In genomic region chr7:100029591-100029990, GRCh38 we compare ENCODE assay signal across 30 cellular contexts. TPM values are rescaled to one million over a fixed set of nuclear protein-coding genes. Genes with fewer than 3 reads are reported as not detected.
DNase-seq lines count a peak whose midpoint lies in the region; ATAC-seq, FAIRE-seq and TF ChIP-seq lines count a peak whose summit lies in the region.
"Had no signal": no experiment of that assay in that cellular context is flagged by ENCODE, and none has a peak within 500 bp of the region (broad histone marks: within the 10 kb centered on the region; RNA-seq: fewer than 3 reads in every experiment).

No MANE protein-coding gene starts in this region.

- H3K27me3 ChIP-seq in endodermal cell (ENCODE audit: control insufficient read depth, insufficient read depth, low read length, poor library complexity, severe bottlenecking) (no peaks in the 10 kb centered on the region), HepG2 (ENCODE audit: control insufficient read depth in 1 of 2, insufficient read depth in 2 of 2, low read length in 2 of 2) (no peaks in the 10 kb centered on the region)
- H3K27me3 ChIP-seq: MG63 had no signal

- peaks cover 38% of the 10 kb centered on the region for H3K36me3 Mint-ChIP-seq in activated naive CD4-positive, alpha-beta T cell treated with anti-CD3 and anti-CD28 coated beads for 36 hours (ENCODE audit: low read depth)
- H3K36me3 Mint-ChIP-seq in activated B cell treated with CpG ODN at 0.5 μM for 24 hours (ENCODE audit: low read depth) (peaks cover 74% of the 10 kb centered on the region), endodermal cell (ENCODE audit: low read depth) (peaks cover 86% of the 10 kb centered on the region)
- peaks cover 100% of the 10 kb centered on the region for H3K36me3 Mint-ChIP-seq in stimulated activated effector memory CD8-positive, alpha-beta T cell treated with anti-CD3 and anti-CD28 coated beads, Interleukin-12 subunit alpha, Interleukin-12 subunit beta, amount 100 ng/mL, for 72 hours

- no peak for FAIRE-seq in HepG2 (lab: Jason Lieb, UNC)
- FAIRE-seq: D721Med, GM18507, HTR-8/SVneo had no signal

- H3K79me2 ChIP-seq in HepG2 (ENCODE audit: insufficient read depth, low read length), result peaks cover 2% of the 10 kb centered on the region

- H3K9me3 ChIP-seq in endodermal cell (ENCODE audit: control insufficient read depth, low read length), result no peaks in the 10 kb centered on the region
- H3K9me3 ChIP-seq in HepG2 (ENCODE audit: low read length), result no peaks in the 10 kb centered on the region
- H3K9me3 ChIP-seq: MG63 had no signal

- no peak for TF ChIP-seq CTCF in activated B cell treated with CpG ODN at 0.5 μM for 24 hours (IDR thresholded peaks at IDR 0.05)
- no peak for TF ChIP-seq CTCF in endodermal cell (conservative IDR thresholded peaks at IDR 0.05)
- no peak for TF ChIP-seq CTCF in lower leg skin (IDR thresholded peaks at IDR 0.05)
- no peak for TF ChIP-seq CTCF in HepG2 (CRISPR knock-in tag; IDR thresholded peaks at IDR 0.05)

- TF ChIP-seq EP300 in HepG2 (IDR thresholded peaks at IDR 0.05; ENCODE audit: low read depth in 2 of 2, low read length in 2 of 2), result no peak
- no peak for TF ChIP-seq EP300 in HepG2 (CRISPR knock-in tag; IDR thresholded peaks at IDR 0.05; ENCODE audit: borderline replicate concordance)

- TF ChIP-seq POLR2A in lower leg skin (IDR thresholded peaks at IDR 0.05) (no peak), HepG2 (IDR thresholded peaks at IDR 0.05; ENCODE audit: insufficient read depth in 1 of 2, low read depth in 2 of 2, low read length in 2 of 2) (no peak)

- H3K36me3 ChIP-seq in endodermal cell (ENCODE audit: control insufficient read depth, insufficient read depth, low read length), result peaks cover 81% of the 10 kb centered on the region
- peaks cover 27 to 75% of the 10 kb centered on the region in 2 experiments for H3K36me3 ChIP-seq in HepG2 (replicated peaks in 1 of 2; ENCODE audit: control insufficient read depth in 1 of 2, insufficient read depth in 2 of 2, low read length in 2 of 2)

- no peaks in the 10 kb centered on the region for H3K4me1 ChIP-seq in endodermal cell (ENCODE audit: control insufficient read depth, insufficient read depth, low read length)
- H3K4me1 ChIP-seq in HepG2 (ENCODE audit: insufficient read depth, low read length), result peaks cover 17% of the 10 kb centered on the region

- H3K4me2 ChIP-seq in HepG2 (ENCODE audit: low read depth, low read length), result no peak overlapping the region

- H3K27ac ChIP-seq in endodermal cell (ENCODE audit: low read depth, low read length) (no peak overlapping the region), HepG2 (ENCODE audit: extremely low read length, insufficient read depth, low read length) (no peak overlapping the region)

- no peak overlapping the region for H3K4me3 Mint-ChIP-seq in activated naive CD4-positive, alpha-beta T cell treated with anti-CD3 and anti-CD28 coated beads for 36 hours
- H3K4me3 Mint-ChIP-seq in activated B cell treated with CpG ODN at 0.5 μM for 24 hours, result no peak overlapping the region
- no peak overlapping the region for H3K4me3 Mint-ChIP-seq in endodermal cell
- no peak overlapping the region for H3K4me3 Mint-ChIP-seq in stimulated activated effector memory CD8-positive, alpha-beta T cell treated with anti-CD3 and anti-CD28 coated beads, Interleukin-12 subunit alpha, Interleukin-12 subunit beta, amount 100 ng/mL, for 72 hours
- H3K4me3 Mint-ChIP-seq: CD4-positive, CD25-positive, alpha-beta regulatory T cell had no signal

- no peak overlapping the region for H3K9ac ChIP-seq in endodermal cell (ENCODE audit: extremely low read depth, low read length, poor library complexity, severe bottlenecking)
- no peak overlapping the region for H3K9ac ChIP-seq in HepG2 (ENCODE audit: insufficient read depth, low read depth, low read length)

- ATAC-seq in activated B cell treated with CpG ODN at 0.5 μM for 24 hours (ENCODE audit: low read depth) (no peak), HepG2 (no peak)
- no peak for ATAC-seq in stimulated activated effector memory CD8-positive, alpha-beta T cell treated with anti-CD3 and anti-CD28 coated beads, Interleukin-12 subunit alpha, Interleukin-12 subunit beta, amount 100 ng/mL, for 72 hours
- ATAC-seq: PC-3 had no signal

- no peak for DNase-seq in activated naive CD4-positive, alpha-beta T cell treated with anti-CD3 and anti-CD28 coated beads for 36 hours
- DNase-seq in activated naive CD4-positive, alpha-beta T cell treated with Interleukin-2 at 50 U/mL for 16 hours, result no peak
- DNase-seq in activated B cell treated with CpG ODN at 0.5 μM for 24 hours (no peak), endodermal cell (no peak), lower leg skin (ENCODE audit: low spot score in 2 of 2) (no peak), HepG2 (ENCODE audit: low spot score) (no peak), C1 segment of cervical spinal cord (lab: John Stamatoyannopoulos, UW) (no peak)
- DNase-seq in stimulated activated effector memory CD8-positive, alpha-beta T cell treated with anti-CD3 and anti-CD28 coated beads, Interleukin-12 subunit alpha, Interleukin-12 subunit beta, amount 100 ng/mL, for 72 hours (ENCODE audit: low spot score in 2 of 2), result no peak
- DNase-seq: 8988T; CD4-positive, CD25-positive, alpha-beta regulatory T cell; DMS53; H7; KBM-7; MG63; NCI-H1105 treated with DMSO at 0.1 percent for 48 hours; NCI-H146; NCI-H1930; NCI-H2107; NCI-H446; NCI-H524 treated with DMSO at 0.1 percent for 48 hours; NCI-H774; NK-92 treated with Interleukin-12 subunit alpha and Interleukin-12 subunit beta, amount 100 ng/mL, for 24 hours; PC-3; SHP77 had no signal

- H3K4me1 Mint-ChIP-seq in activated naive CD4-positive, alpha-beta T cell treated with anti-CD3 and anti-CD28 coated beads for 36 hours (ENCODE audit: low read depth), result peaks cover 8% of the 10 kb centered on the region
- H3K4me1 Mint-ChIP-seq in activated B cell treated with CpG ODN at 0.5 μM for 24 hours, result peaks cover 5% of the 10 kb centered on the region
- H3K4me1 Mint-ChIP-seq in endodermal cell, result no peaks in the 10 kb centered on the region
- H3K4me1 Mint-ChIP-seq in stimulated activated effector memory CD8-positive, alpha-beta T cell treated with anti-CD3 and anti-CD28 coated beads, Interleukin-12 subunit alpha, Interleukin-12 subunit beta, amount 100 ng/mL, for 72 hours, result peaks cover 9% of the 10 kb centered on the region

- no peak for TF ChIP-seq RAD21 in HepG2 (CRISPR knock-in tag; IDR thresholded peaks at IDR 0.05)

- no TSS peak for BruUV-seq in HepG2 (replicated peaks; lab: Mats Ljungman, UMichigan)

- CTCF ChIA-PET in activated naive CD4-positive, alpha-beta T cell treated with anti-CD3 and anti-CD28 coated beads for 36 hours (lab: Charles Lee), result interaction anchor here (0.9 kb wide), 1 partner anchor 22 kb away, joined by 3 read pairs; no protein-coding TSS in a partner anchor
- CTCF ChIA-PET in activated B cell treated with CpG ODN at 0.5 μM for 24 hours (lab: Charles Lee), result interaction anchor here (0.7 to 1.1 kb wide), 2 partner anchors 103 to 1024 kb away, joined by 3 to 4 read pairs; no protein-coding TSS in a partner anchor
- CTCF ChIA-PET in HepG2 (lab: Yijun Ruan, JAX; ENCODE audit: low intra/inter-chr PET ratio, low total read pairs), result no interaction called here

- in situ Hi-C loops in HepG2 (cut with HindIII; ENCODE audit: extremely low pct_ligation_motif_present, low pct_unique_long_range_greater_than_20kb), result no loop called here

- H2AFZ ChIP-seq in HepG2 (ENCODE audit: low read length), result no peak overlapping the region

- intact Hi-C loops in activated naive CD4-positive, alpha-beta T cell treated with anti-CD3 and anti-CD28 coated beads for 36 hours (cut with micrococcal nuclease), result loop anchor here (10.0 kb wide), 1 partner anchor 245 kb away; the partner anchor contains the start of gene CYP3A4
- intact Hi-C loops in activated B cell treated with CpG ODN at 0.5 μM for 24 hours (cut with micrococcal nuclease), result no loop called here
- intact Hi-C loops in lower leg skin (cut with DNase I; ENCODE audit: low total_unique reads), result no loop called here
- intact Hi-C loops in HepG2 (cut with micrococcal nuclease; ENCODE audit: unreplicated experiment), result no loop called here

- no peaks in the 10 kb centered on the region for H4K20me1 ChIP-seq in HepG2 (ENCODE audit: insufficient read depth, low read length)

- peak overlapping the region; percentile 33 for H3K27ac Mint-ChIP-seq in activated naive CD4-positive, alpha-beta T cell treated with anti-CD3 and anti-CD28 coated beads for 36 hours
- H3K27ac Mint-ChIP-seq in activated B cell treated with CpG ODN at 0.5 μM for 24 hours, result peak overlapping the region; percentile 20
- H3K27ac Mint-ChIP-seq in endodermal cell, result peak overlapping the region; percentile 35
- peak overlapping the region; percentile 12 for H3K27ac Mint-ChIP-seq in stimulated activated effector memory CD8-positive, alpha-beta T cell treated with anti-CD3 and anti-CD28 coated beads, Interleukin-12 subunit alpha, Interleukin-12 subunit beta, amount 100 ng/mL, for 72 hours

- H3K9me3 Mint-ChIP-seq in activated naive CD4-positive, alpha-beta T cell treated with anti-CD3 and anti-CD28 coated beads for 36 hours, result no peaks in the 10 kb centered on the region
- no peaks in the 10 kb centered on the region for H3K9me3 Mint-ChIP-seq in activated B cell treated with CpG ODN at 0.5 μM for 24 hours
- H3K9me3 Mint-ChIP-seq in endodermal cell, result peaks cover 18% of the 10 kb centered on the region
- no peaks in the 10 kb centered on the region for H3K9me3 Mint-ChIP-seq in stimulated activated effector memory CD8-positive, alpha-beta T cell treated with anti-CD3 and anti-CD28 coated beads, Interleukin-12 subunit alpha, Interleukin-12 subunit beta, amount 100 ng/mL, for 72 hours

- POLR2A ChIA-PET in activated B cell treated with CpG ODN at 0.5 μM for 24 hours (lab: Charles Lee) (interaction anchor here (0.6 kb wide), 1 partner anchor 30 kb away, joined by 4 read pairs; no protein-coding TSS in a partner anchor), HepG2 (lab: Yijun Ruan, JAX) (interaction anchor here (0.9 to 1.5 kb wide), 3 partner anchors 15 to 32 kb away, joined by 3 to 4 read pairs (median 3); partner anchors contain the start of gene ZKSCAN1)

- H3K4me3 ChIP-seq in endodermal cell (ENCODE audit: low read length) (no peak overlapping the region), lower leg skin (ENCODE audit: low read depth, poor library complexity, severe bottlenecking) (no peak overlapping the region), HepG2 (replicated peaks in 1 of 3; ENCODE audit: insufficient read depth in 1 of 3, low read depth in 2 of 3, low read length in 3 of 3) (no peak overlapping the region)
- H3K4me3 ChIP-seq: MG63 had no signal

- H3K27me3 Mint-ChIP-seq in activated naive CD4-positive, alpha-beta T cell treated with anti-CD3 and anti-CD28 coated beads for 36 hours (ENCODE audit: low read depth), result no peaks in the 10 kb centered on the region
- H3K27me3 Mint-ChIP-seq in activated B cell treated with CpG ODN at 0.5 μM for 24 hours (no peaks in the 10 kb centered on the region), endodermal cell (ENCODE audit: insufficient read depth) (no peaks in the 10 kb centered on the region)
- H3K27me3 Mint-ChIP-seq: CD4-positive, CD25-positive, alpha-beta regulatory T cell had no signal

- 96 to 100% methylated on average over 1 to 5 of the region's 5 CpGs for WGBS in endodermal cell (ENCODE audit: insufficient coverage in 1 of 2, insufficient read length in 1 of 2), 2 experiments
- 60 to 76% methylated on average over 5 of the region's 5 CpGs for WGBS in lower leg skin, 2 donors
- 97% methylated on average over 4 of the region's 5 CpGs for WGBS in HepG2 (ENCODE audit: low lambda C conversion rate)

RNA-seq across cellular contexts. Expression of gene ZKSCAN1, which starts 14.2 kb away (rescaled TPM):
- total RNA-seq in activated naive CD4-positive, alpha-beta T cell treated with anti-CD3 and anti-CD28 coated beads for 36 hours, result 10 to 100 TPM; 64.4 to 67.9 TPM
- total RNA-seq in activated B cell treated with CpG ODN at 0.5 μM for 24 hours, result 59.0 and 70.6 TPM in 2 replicates
- total RNA-seq in endodermal cell, result 10 to 100 TPM; 57.1 to 68.0 TPM
- 43.6 TPM for polyA plus RNA-seq in endodermal cell (2013, experiment 1 of 2)
- polyA plus RNA-seq in endodermal cell (2013, experiment 2 of 2), result 42.6 TPM
- total RNA-seq in lower leg skin, result 10 to 100 TPM; 35.0 to 65.2 (median 50.4) TPM
- 60.6 and 64.5 TPM in 2 replicates for total RNA-seq in HepG2 (2016; rRNA removed; fragmentation: Illumina TruSeq; extraction: Trizol)
- 591 and 606 TPM in 2 replicates for total RNA-seq in HepG2 (2016; cell fraction: cytosol; rRNA removed; fragmentation: Illumina TruSeq; extraction: Trizol; ENCODE audit: low read depth)
- 52.3 and 68.3 TPM in 2 replicates for total RNA-seq in HepG2 (2016; cell fraction: insoluble cytoplasmic fraction; rRNA removed; fragmentation: Illumina TruSeq; extraction: Trizol)
- total RNA-seq in HepG2 (2016; cell fraction: membrane; rRNA removed; fragmentation: Illumina TruSeq; extraction: Trizol), result 187 and 224 TPM in 2 replicates
- 44.7 and 53.4 TPM in 2 replicates for total RNA-seq in HepG2 (2016; cell fraction: nucleus; rRNA removed; fragmentation: Illumina TruSeq; extraction: Trizol)
- polyA plus RNA-seq in HepG2 (2011; rRNA removed), result 46.0 and 46.4 TPM in 2 replicates
- 21.4 and 28.4 TPM in 2 replicates for polyA plus RNA-seq in HepG2 (2011; cell fraction: cytosol; rRNA removed)
- 34.0 and 37.5 TPM in 2 replicates for polyA plus RNA-seq in HepG2 (2011; cell fraction: nucleus; rRNA removed)
- polyA plus RNA-seq in HepG2 (2012), result 28.8 and 32.8 TPM in 2 replicates
- 2.2 and 2.3 TPM in 2 replicates for polyA plus RNA-seq in HepG2 (2016; cell fraction: cytosol; fragmentation: Illumina TruSeq; extraction: Trizol; ENCODE audit: low read depth)
- 25.2 and 27.2 TPM in 2 replicates for polyA plus RNA-seq in HepG2 (2016; cell fraction: insoluble cytoplasmic fraction; fragmentation: Illumina TruSeq; extraction: Trizol; ENCODE audit: low read depth)
- 4.6 and 5.7 TPM in 2 replicates for polyA plus RNA-seq in HepG2 (2016; cell fraction: membrane; fragmentation: Illumina TruSeq; extraction: Trizol; ENCODE audit: low read depth)
- polyA plus RNA-seq in HepG2 (2016; cell fraction: nucleus; fragmentation: Illumina TruSeq; extraction: Trizol; ENCODE audit: insufficient read depth, low read depth), result 83.3 and 87.6 TPM in 2 replicates
- 56.7 and 119 TPM in 2 replicates for polyA minus RNA-seq in HepG2 (2011; rRNA and poly(A)+ RNA removed; ENCODE audit: low replicate concordance)
- polyA minus RNA-seq in HepG2 (2011; cell fraction: cytosol; rRNA and poly(A)+ RNA removed), result 60.1 and 60.2 TPM in 2 replicates
- polyA minus RNA-seq in HepG2 (2011; cell fraction: nucleus; rRNA and poly(A)+ RNA removed), result 53.6 and 70.4 TPM in 2 replicates

RNA-seq across cellular contexts. Expression of gene ZSCAN21, which starts 20.0 kb away (rescaled TPM):
- 1 to 10 TPM; 6.2 to 6.4 TPM for total RNA-seq in activated naive CD4-positive, alpha-beta T cell treated with anti-CD3 and anti-CD28 coated beads for 36 hours
- total RNA-seq in activated B cell treated with CpG ODN at 0.5 μM for 24 hours, result 10.6 and 11.3 TPM in 2 replicates
- total RNA-seq in endodermal cell, result 10 to 100 TPM; 22.7 to 25.1 TPM
- 18.8 TPM for polyA plus RNA-seq in endodermal cell (2013, experiment 1 of 2)
- 16.1 TPM for polyA plus RNA-seq in endodermal cell (2013, experiment 2 of 2)
- total RNA-seq in lower leg skin, result 10 to 100 TPM; 13.2 to 25.5 (median 21.4) TPM
- 10.0 and 11.8 TPM in 2 replicates for total RNA-seq in HepG2 (2016; rRNA removed; fragmentation: Illumina TruSeq; extraction: Trizol)
- total RNA-seq in HepG2 (2016; cell fraction: cytosol; rRNA removed; fragmentation: Illumina TruSeq; extraction: Trizol; ENCODE audit: low read depth), result 3.2 and 3.8 TPM in 2 replicates
- total RNA-seq in HepG2 (2016; cell fraction: insoluble cytoplasmic fraction; rRNA removed; fragmentation: Illumina TruSeq; extraction: Trizol), result 9.0 and 11.1 TPM in 2 replicates
- total RNA-seq in HepG2 (2016; cell fraction: membrane; rRNA removed; fragmentation: Illumina TruSeq; extraction: Trizol), result 5.6 and 5.8 TPM in 2 replicates
- 6.2 and 6.3 TPM in 2 replicates for total RNA-seq in HepG2 (2016; cell fraction: nucleus; rRNA removed; fragmentation: Illumina TruSeq; extraction: Trizol)
- polyA plus RNA-seq in HepG2 (2011; rRNA removed), result 7.0 and 8.5 TPM in 2 replicates
- polyA plus RNA-seq in HepG2 (2011; cell fraction: cytosol; rRNA removed), result 6.5 and 7.7 TPM in 2 replicates
- polyA plus RNA-seq in HepG2 (2011; cell fraction: nucleus; rRNA removed), result 4.4 and 4.7 TPM in 2 replicates
- 5.6 and 6.7 TPM in 2 replicates for polyA plus RNA-seq in HepG2 (2012)
- 1.5 and 1.7 TPM in 2 replicates for polyA plus RNA-seq in HepG2 (2016; cell fraction: cytosol; fragmentation: Illumina TruSeq; extraction: Trizol; ENCODE audit: low read depth)
- 10.0 and 11.5 TPM in 2 replicates for polyA plus RNA-seq in HepG2 (2016; cell fraction: insoluble cytoplasmic fraction; fragmentation: Illumina TruSeq; extraction: Trizol; ENCODE audit: low read depth)
- 3.1 and 3.5 TPM in 2 replicates for polyA plus RNA-seq in HepG2 (2016; cell fraction: membrane; fragmentation: Illumina TruSeq; extraction: Trizol; ENCODE audit: low read depth)
- polyA plus RNA-seq in HepG2 (2016; cell fraction: nucleus; fragmentation: Illumina TruSeq; extraction: Trizol; ENCODE audit: insufficient read depth, low read depth), result 8.6 and 9.3 TPM in 2 replicates
- 4.0 and 4.9 TPM in 2 replicates for polyA minus RNA-seq in HepG2 (2011; rRNA and poly(A)+ RNA removed; ENCODE audit: low replicate concordance)
- 2.6 and 5.7 TPM in 2 replicates for polyA minus RNA-seq in HepG2 (2011; cell fraction: cytosol; rRNA and poly(A)+ RNA removed)
- 3.1 and 4.2 TPM in 2 replicates for polyA minus RNA-seq in HepG2 (2011; cell fraction: nucleus; rRNA and poly(A)+ RNA removed)

RNA-seq across cellular contexts. Expression of gene ZNF3, which starts 51.9 kb away (rescaled TPM):
- 10 to 100 TPM; 13.1 to 14.0 TPM for total RNA-seq in activated naive CD4-positive, alpha-beta T cell treated with anti-CD3 and anti-CD28 coated beads for 36 hours
- total RNA-seq in activated B cell treated with CpG ODN at 0.5 μM for 24 hours (33.9 and 39.6 TPM in 2 replicates), endodermal cell (10 to 100 TPM; 32.8 to 39.9 TPM), lower leg skin (10 to 100 TPM; 16.4 to 25.9 (median 20.8) TPM), HepG2 (2016; rRNA removed; fragmentation: Illumina TruSeq; extraction: Trizol) (53.2 and 56.9 TPM in 2 replicates)
- polyA plus RNA-seq in endodermal cell (2013, experiment 1 of 2), result 48.7 TPM
- polyA plus RNA-seq in endodermal cell (2013, experiment 2 of 2), result 43.7 TPM
- total RNA-seq in HepG2 (2016; cell fraction: cytosol; rRNA removed; fragmentation: Illumina TruSeq; extraction: Trizol; ENCODE audit: low read depth), result 14.5 and 17.2 TPM in 2 replicates
- total RNA-seq in HepG2 (2016; cell fraction: insoluble cytoplasmic fraction; rRNA removed; fragmentation: Illumina TruSeq; extraction: Trizol), result 49.6 and 57.2 TPM in 2 replicates
- total RNA-seq in HepG2 (2016; cell fraction: membrane; rRNA removed; fragmentation: Illumina TruSeq; extraction: Trizol), result 31.0 and 33.2 TPM in 2 replicates
- 75.6 and 79.7 TPM in 2 replicates for total RNA-seq in HepG2 (2016; cell fraction: nucleus; rRNA removed; fragmentation: Illumina TruSeq; extraction: Trizol)
- polyA plus RNA-seq in HepG2 (2011; rRNA removed), result 29.1 and 33.7 TPM in 2 replicates
- polyA plus RNA-seq in HepG2 (2011; cell fraction: cytosol; rRNA removed), result 14.7 and 19.2 TPM in 2 replicates
- polyA plus RNA-seq in HepG2 (2011; cell fraction: nucleus; rRNA removed), result 57.3 and 62.4 TPM in 2 replicates
- 30.0 and 30.2 TPM in 2 replicates for polyA plus RNA-seq in HepG2 (2012)
- 5.1 and 5.2 TPM in 2 replicates for polyA plus RNA-seq in HepG2 (2016; cell fraction: cytosol; fragmentation: Illumina TruSeq; extraction: Trizol; ENCODE audit: low read depth)
- 35.8 and 38.2 TPM in 2 replicates for polyA plus RNA-seq in HepG2 (2016; cell fraction: insoluble cytoplasmic fraction; fragmentation: Illumina TruSeq; extraction: Trizol; ENCODE audit: low read depth)
- polyA plus RNA-seq in HepG2 (2016; cell fraction: membrane; fragmentation: Illumina TruSeq; extraction: Trizol; ENCODE audit: low read depth), result 12.2 and 13.7 TPM in 2 replicates
- 98.1 and 100 TPM in 2 replicates for polyA plus RNA-seq in HepG2 (2016; cell fraction: nucleus; fragmentation: Illumina TruSeq; extraction: Trizol; ENCODE audit: insufficient read depth, low read depth)
- 32.6 and 73.5 TPM in 2 replicates for polyA minus RNA-seq in HepG2 (2011; rRNA and poly(A)+ RNA removed; ENCODE audit: low replicate concordance)
- 17.8 and 19.3 TPM in 2 replicates for polyA minus RNA-seq in HepG2 (2011; cell fraction: cytosol; rRNA and poly(A)+ RNA removed)
- 103 and 106 TPM in 2 replicates for polyA minus RNA-seq in HepG2 (2011; cell fraction: nucleus; rRNA and poly(A)+ RNA removed)

RNA-seq across cellular contexts. Expression of gene AZGP1, which starts 53.8 kb away (rescaled TPM):
- total RNA-seq in activated naive CD4-positive, alpha-beta T cell treated with anti-CD3 and anti-CD28 coated beads for 36 hours, result not detected
- total RNA-seq in activated B cell treated with CpG ODN at 0.5 μM for 24 hours (not detected in 2 replicates), endodermal cell (not detected), lower leg skin (1,000 to 10,000 TPM in 2 of 4 donors, 100 to 1,000 TPM in 2; 519 to 1,357 (median 824) TPM), HepG2 (2016; rRNA removed; fragmentation: Illumina TruSeq; extraction: Trizol) (37.9 and 93.8 TPM in 2 replicates)
- polyA plus RNA-seq in endodermal cell (2013, experiment 1 of 2), result 0.39 TPM
- not detected for polyA plus RNA-seq in endodermal cell (2013, experiment 2 of 2)
- total RNA-seq in HepG2 (2016; cell fraction: cytosol; rRNA removed; fragmentation: Illumina TruSeq; extraction: Trizol; ENCODE audit: low read depth), result 17.8 and 20.7 TPM in 2 replicates
- 36.6 and 104 TPM in 2 replicates for total RNA-seq in HepG2 (2016; cell fraction: insoluble cytoplasmic fraction; rRNA removed; fragmentation: Illumina TruSeq; extraction: Trizol)
- 16.5 and 17.6 TPM in 2 replicates for total RNA-seq in HepG2 (2016; cell fraction: membrane; rRNA removed; fragmentation: Illumina TruSeq; extraction: Trizol)
- total RNA-seq in HepG2 (2016; cell fraction: nucleus; rRNA removed; fragmentation: Illumina TruSeq; extraction: Trizol), result 82.9 and 93.6 TPM in 2 replicates
- 229 and 265 TPM in 2 replicates for polyA plus RNA-seq in HepG2 (2011; rRNA removed)
- polyA plus RNA-seq in HepG2 (2011; cell fraction: cytosol; rRNA removed), result 243 and 259 TPM in 2 replicates
- 151 and 156 TPM in 2 replicates for polyA plus RNA-seq in HepG2 (2011; cell fraction: nucleus; rRNA removed)
- 168 and 224 TPM in 2 replicates for polyA plus RNA-seq in HepG2 (2012)
- 16.8 and 19.6 TPM in 2 replicates for polyA plus RNA-seq in HepG2 (2016; cell fraction: cytosol; fragmentation: Illumina TruSeq; extraction: Trizol; ENCODE audit: low read depth)
- polyA plus RNA-seq in HepG2 (2016; cell fraction: insoluble cytoplasmic fraction; fragmentation: Illumina TruSeq; extraction: Trizol; ENCODE audit: low read depth), result 41.6 and 42.5 TPM in 2 replicates
- 14.9 and 16.4 TPM in 2 replicates for polyA plus RNA-seq in HepG2 (2016; cell fraction: membrane; fragmentation: Illumina TruSeq; extraction: Trizol; ENCODE audit: low read depth)
- 151 and 165 TPM in 2 replicates for polyA plus RNA-seq in HepG2 (2016; cell fraction: nucleus; fragmentation: Illumina TruSeq; extraction: Trizol; ENCODE audit: insufficient read depth, low read depth)
- polyA minus RNA-seq in HepG2 (2011; rRNA and poly(A)+ RNA removed; ENCODE audit: low replicate concordance), result 107 TPM in 1 of 2 replicates, not detected in the other
- polyA minus RNA-seq in HepG2 (2011; cell fraction: cytosol; rRNA and poly(A)+ RNA removed), result 58.9 and 79.4 TPM in 2 replicates
- 47.1 and 78.2 TPM in 2 replicates for polyA minus RNA-seq in HepG2 (2011; cell fraction: nucleus; rRNA and poly(A)+ RNA removed)
- total RNA-seq: CD4-positive, CD25-positive, alpha-beta regulatory T cell; G401; H7; LHCN-M2 had no signal
- polyA plus RNA-seq: BJ; CD4-positive, CD25-positive, alpha-beta regulatory T cell had no signal

RNA-seq across cellular contexts. Expression of gene COPS6, which starts 59.2 kb away (rescaled TPM):
- 10 to 100 TPM; 97.1 to 97.8 TPM for total RNA-seq in activated naive CD4-positive, alpha-beta T cell treated with anti-CD3 and anti-CD28 coated beads for 36 hours
- total RNA-seq in activated B cell treated with CpG ODN at 0.5 μM for 24 hours, result 88.3 and 108 TPM in 2 replicates
- total RNA-seq in endodermal cell, result 100 to 1,000 TPM; 109 to 121 TPM
- polyA plus RNA-seq in endodermal cell (2013, experiment 1 of 2), result 105 TPM
- 104 TPM for polyA plus RNA-seq in endodermal cell (2013, experiment 2 of 2)
- 10 to 100 TPM; 22.3 to 42.7 (median 30.0) TPM for total RNA-seq in lower leg skin
- 33.4 and 64.4 TPM in 2 replicates for total RNA-seq in HepG2 (2016; rRNA removed; fragmentation: Illumina TruSeq; extraction: Trizol)
- total RNA-seq in HepG2 (2016; cell fraction: cytosol; rRNA removed; fragmentation: Illumina TruSeq; extraction: Trizol; ENCODE audit: low read depth), result 9.5 and 10.2 TPM in 2 replicates
- 36.3 and 62.5 TPM in 2 replicates for total RNA-seq in HepG2 (2016; cell fraction: insoluble cytoplasmic fraction; rRNA removed; fragmentation: Illumina TruSeq; extraction: Trizol)
- total RNA-seq in HepG2 (2016; cell fraction: membrane; rRNA removed; fragmentation: Illumina TruSeq; extraction: Trizol), result 15.0 and 17.1 TPM in 2 replicates
- 28.6 and 31.2 TPM in 2 replicates for total RNA-seq in HepG2 (2016; cell fraction: nucleus; rRNA removed; fragmentation: Illumina TruSeq; extraction: Trizol)
- 117 and 124 TPM in 2 replicates for polyA plus RNA-seq in HepG2 (2011; rRNA removed)
- 122 and 127 TPM in 2 replicates for polyA plus RNA-seq in HepG2 (2011; cell fraction: cytosol; rRNA removed)
- polyA plus RNA-seq in HepG2 (2011; cell fraction: nucleus; rRNA removed), result 63.0 and 72.5 TPM in 2 replicates
- polyA plus RNA-seq in HepG2 (2012), result 71.1 and 91.2 TPM in 2 replicates
- 26.8 and 27.5 TPM in 2 replicates for polyA plus RNA-seq in HepG2 (2016; cell fraction: cytosol; fragmentation: Illumina TruSeq; extraction: Trizol; ENCODE audit: low read depth)
- 132 and 136 TPM in 2 replicates for polyA plus RNA-seq in HepG2 (2016; cell fraction: insoluble cytoplasmic fraction; fragmentation: Illumina TruSeq; extraction: Trizol; ENCODE audit: low read depth)
- 25.7 and 26.0 TPM in 2 replicates for polyA plus RNA-seq in HepG2 (2016; cell fraction: membrane; fragmentation: Illumina TruSeq; extraction: Trizol; ENCODE audit: low read depth)
- 83.2 and 85.6 TPM in 2 replicates for polyA plus RNA-seq in HepG2 (2016; cell fraction: nucleus; fragmentation: Illumina TruSeq; extraction: Trizol; ENCODE audit: insufficient read depth, low read depth)
- 104 and 348 TPM in 2 replicates for polyA minus RNA-seq in HepG2 (2011; rRNA and poly(A)+ RNA removed; ENCODE audit: low replicate concordance)
- polyA minus RNA-seq in HepG2 (2011; cell fraction: cytosol; rRNA and poly(A)+ RNA removed), result 44.1 and 55.6 TPM in 2 replicates
- 29.6 and 33.3 TPM in 2 replicates for polyA minus RNA-seq in HepG2 (2011; cell fraction: nucleus; rRNA and poly(A)+ RNA removed)
